In genomic region chr3:186125118-186125517, GRCh38 we compare ENCODE assay signal across 17 cellular contexts. TPM values are rescaled to one million over a fixed set of nuclear protein-coding genes. Genes with fewer than 3 reads are reported as not detected.
DNase-seq lines count a peak whose midpoint lies in the region; ATAC-seq, FAIRE-seq and TF ChIP-seq lines count a peak whose summit lies in the region.
"Had no signal": no experiment of that assay in that cellular context is flagged by ENCODE, and none has a peak within 500 bp of the region (broad histone marks: within the 10 kb centered on the region; RNA-seq: fewer than 3 reads in every experiment).

No MANE protein-coding gene starts in this region.

- H3K27ac ChIP-seq in HEK293 (ENCODE audit: extremely low read depth, low read depth, low read length) (no peak overlapping the region), K562 (ENCODE audit: extremely low read depth, low read depth, low read length) (no peak overlapping the region), stomach (peak overlapping the region in 4 of 5 donors; percentile 3 to 71 (median 36))
- no peak overlapping the region for H3K27ac ChIP-seq in naive thymus-derived CD4-positive, alpha-beta T cell (ENCODE audit: low read depth, low read length)
- H3K27ac ChIP-seq: BLaER1 treated with 17β-estradiol and CSF1 and Interleukin-3, amounts not matched to agents 10 nM and 100 nM had no signal

- H3K36me3 Mint-ChIP-seq in naive thymus-derived CD4-positive, alpha-beta T cell: no peaks in the 10 kb centered on the region
- H3K36me3 Mint-ChIP-seq in endothelial cell (ENCODE audit: low read depth, unreplicated experiment): no peaks in the 10 kb centered on the region
- peaks cover 3% of the 10 kb centered on the region for H3K36me3 Mint-ChIP-seq in stimulated activated effector memory CD8-positive, alpha-beta T cell treated with anti-CD3 and anti-CD28 coated beads, Interleukin-12 subunit alpha, Interleukin-12 subunit beta, amount 100 ng/mL, for 72 hours
- H3K36me3 Mint-ChIP-seq: CD8-positive, alpha-beta memory T cell; IgD-negative memory B cell had no signal

- TF ChIP-seq POLR2A in K562 (conservative IDR thresholded peaks at IDR 0.05) (no peak), stomach (IDR thresholded peaks at IDR 0.05) (peak in 1 of 4 donors; percentile 82)

- ATAC-seq in K562: no peak
- ATAC-seq in naive thymus-derived CD4-positive, alpha-beta T cell: peak; percentile 12
- ATAC-seq in stimulated activated effector memory CD8-positive, alpha-beta T cell treated with anti-CD3 and anti-CD28 coated beads, Interleukin-12 subunit alpha, Interleukin-12 subunit beta, amount 100 ng/mL, for 72 hours: no peak

- no peaks in the 10 kb centered on the region for H3K4me1 ChIP-seq in HEK293 (ENCODE audit: control insufficient read depth, insufficient read depth, low read length)
- no peaks in the 10 kb centered on the region; a peak in 1 of 5 replicates for H3K4me1 ChIP-seq in K562 (replicated peaks in 1 of 2; ENCODE audit: control insufficient read depth in 2 of 2, insufficient read depth in 2 of 2, low read length in 2 of 2)
- H3K4me1 ChIP-seq in naive thymus-derived CD4-positive, alpha-beta T cell (ENCODE audit: control insufficient read depth in 2 of 2, insufficient read depth in 2 of 2, low read length in 2 of 2): no peaks in the 10 kb centered on the region
- peaks cover 5 to 25% (median 15%) of the 10 kb centered on the region in 4 donors for H3K4me1 ChIP-seq in stomach

- FAIRE-seq in K562 (lab: Jason Lieb, UNC): no peak
- FAIRE-seq: D721Med had no signal

- TF ChIP-seq EP300 in K562 (IDR thresholded peaks at IDR 0.05; ENCODE audit: low read length) (no peak), stomach (IDR thresholded peaks at IDR 0.05) (no peak)

- no peaks in the 10 kb centered on the region for H3K4me1 Mint-ChIP-seq in naive thymus-derived CD4-positive, alpha-beta T cell
- peaks cover 7% of the 10 kb centered on the region for H3K4me1 Mint-ChIP-seq in endothelial cell (ENCODE audit: unreplicated experiment)
- no peaks in the 10 kb centered on the region for H3K4me1 Mint-ChIP-seq in stimulated activated effector memory CD8-positive, alpha-beta T cell treated with anti-CD3 and anti-CD28 coated beads, Interleukin-12 subunit alpha, Interleukin-12 subunit beta, amount 100 ng/mL, for 72 hours
- H3K4me1 Mint-ChIP-seq: CD8-positive, alpha-beta memory T cell; IgD-negative memory B cell had no signal

- H3K4me2 ChIP-seq in K562 (ENCODE audit: insufficient read depth, low read length): no peak overlapping the region
- H3K4me2 ChIP-seq: BLaER1 treated with 17β-estradiol and CSF1 and Interleukin-3, amounts not matched to agents 10 nM and 100 nM had no signal

- CTCF ChIA-PET in HEK293 (lab: Yijun Ruan, JAX): no interaction called here
- CTCF ChIA-PET in K562 (lab: Yijun Ruan, JAX; ENCODE audit: low intra/inter-chr PET ratio): no interaction called here
- CTCF ChIA-PET in naive thymus-derived CD4-positive, alpha-beta T cell (lab: Charles Lee): no interaction called here

- BruUV-seq in K562 (replicated peaks; lab: Mats Ljungman, UMichigan): no TSS peak

- TF ChIP-seq RAD21 in K562 (CRISPR knock-in tag; conservative IDR thresholded peaks at IDR 0.05 in 1 of 2, IDR thresholded peaks at IDR 0.05 in 1 of 2): no peak

- 20% methylated on average over 2 of the region's 2 CpGs for WGBS in K562 (ENCODE audit: insufficient coverage, low coverage, missing lambda C conversion rate)
- WGBS in stomach, 5 donors: 42 to 73% (median 54%) methylated on average over 2 of the region's 2 CpGs

- DNase-seq in K562 (ENCODE audit: extremely low read depth in 1 of 4, low spot score in 3 of 4) (no peak), stomach (no peak), HuH-7 (ENCODE audit: low spot score) (no peak), endothelial cell (ENCODE audit: low spot score) (no peak)
- no peak for DNase-seq in naive thymus-derived CD4-positive, alpha-beta T cell
- no peak for DNase-seq in stimulated activated effector memory CD8-positive, alpha-beta T cell treated with anti-CD3 and anti-CD28 coated beads, Interleukin-12 subunit alpha, Interleukin-12 subunit beta, amount 100 ng/mL, for 72 hours (ENCODE audit: low spot score in 2 of 2)
- DNase-seq: CD8-positive, alpha-beta memory T cell; DMS79; HFFc6; Kasumi-1; NCI-H2171; NCI-H446; NCI-H526 treated with DMSO at 0.1 percent for 48 hours had no signal

- H3K79me2 ChIP-seq in K562 (ENCODE audit: control insufficient read depth, insufficient read depth, low read length): no peaks in the 10 kb centered on the region

- in situ Hi-C loops in K562 (cut with MboI): no loop called here

- no peak overlapping the region for H3K4me3 ChIP-seq in HEK293 (ENCODE audit: low read depth, low read length)
- H3K4me3 ChIP-seq in K562: no peak overlapping the region
- no peak overlapping the region for H3K4me3 ChIP-seq in naive thymus-derived CD4-positive, alpha-beta T cell (ENCODE audit: low read length)
- no peak overlapping the region for H3K4me3 ChIP-seq in stomach
- H3K4me3 ChIP-seq: BLaER1 treated with 17β-estradiol and CSF1 and Interleukin-3, amounts not matched to agents 10 nM and 100 nM had no signal

- no peaks in the 10 kb centered on the region for H3K9me3 ChIP-seq in HEK293 (ENCODE audit: control insufficient read depth, insufficient read depth, low read depth, low read length)
- H3K9me3 ChIP-seq in K562 (replicated peaks; ENCODE audit: control insufficient read depth, insufficient read depth, low read depth, low read length): no peaks in the 10 kb centered on the region
- no peaks in the 10 kb centered on the region for H3K9me3 ChIP-seq in naive thymus-derived CD4-positive, alpha-beta T cell (ENCODE audit: control insufficient read depth in 2 of 3, low read length in 3 of 3)
- H3K9me3 ChIP-seq in stomach: no peaks in the 10 kb centered on the region

- no peak overlapping the region for H2AFZ ChIP-seq in K562 (ENCODE audit: low read depth, low read length)

- POLR2A ChIA-PET in HEK293 (lab: Yijun Ruan, JAX): no interaction called here
- POLR2A ChIA-PET in K562 (lab: Yijun Ruan, JAX): interaction anchor here (0.6 kb wide), 1 partner anchor 131 kb away, joined by 3 read pairs; no protein-coding TSS in a partner anchor
- POLR2A ChIA-PET in naive thymus-derived CD4-positive, alpha-beta T cell (lab: Charles Lee): no interaction called here

- H3K27me3 ChIP-seq in K562 (ENCODE audit: control insufficient read depth in 2 of 2, insufficient read depth in 2 of 2, low read length in 2 of 2): peaks cover 17 to 55% of the 10 kb centered on the region in 2 experiments; a peak in 4 of 5 replicates
- H3K27me3 ChIP-seq in naive thymus-derived CD4-positive, alpha-beta T cell (ENCODE audit: control insufficient read depth in 2 of 2, insufficient read depth in 2 of 2, low read length in 2 of 2): no peaks in the 10 kb centered on the region
- peaks cover 0 to 7% (median 0%) of the 10 kb centered on the region in 3 donors for H3K27me3 ChIP-seq in stomach
- H3K27me3 ChIP-seq: BLaER1 treated with 17β-estradiol and CSF1 and Interleukin-3, amounts not matched to agents 10 nM and 100 nM had no signal

- no peaks in the 10 kb centered on the region for H3K36me3 ChIP-seq in HEK293 (ENCODE audit: control insufficient read depth in 2 of 2, insufficient read depth in 1 of 2, low read length in 2 of 2)
- H3K36me3 ChIP-seq in K562 (ENCODE audit: control insufficient read depth, insufficient read depth, low read length): no peaks in the 10 kb centered on the region
- no peaks in the 10 kb centered on the region for H3K36me3 ChIP-seq in naive thymus-derived CD4-positive, alpha-beta T cell (ENCODE audit: control insufficient read depth in 2 of 3, insufficient read depth in 3 of 3, low read length in 3 of 3)
- no peaks in the 10 kb centered on the region for H3K36me3 ChIP-seq in stomach
- H3K36me3 ChIP-seq: BLaER1 treated with 17β-estradiol and CSF1 and Interleukin-3, amounts not matched to agents 10 nM and 100 nM had no signal

- intact Hi-C loops in K562 (cut with micrococcal nuclease): no loop called here
- intact Hi-C loops in naive thymus-derived CD4-positive, alpha-beta T cell (cut with micrococcal nuclease): no loop called here
- intact Hi-C loops in stomach (cut with DNase I; ENCODE audit: low total_unique reads): no loop called here

- H3K4me3 Mint-ChIP-seq in naive thymus-derived CD4-positive, alpha-beta T cell: no peak overlapping the region
- no peak overlapping the region for H3K4me3 Mint-ChIP-seq in endothelial cell (ENCODE audit: unreplicated experiment)
- H3K4me3 Mint-ChIP-seq in stimulated activated effector memory CD8-positive, alpha-beta T cell treated with anti-CD3 and anti-CD28 coated beads, Interleukin-12 subunit alpha, Interleukin-12 subunit beta, amount 100 ng/mL, for 72 hours: no peak overlapping the region
- H3K4me3 Mint-ChIP-seq: CD8-positive, alpha-beta memory T cell; HFFc6; IgD-negative memory B cell had no signal

- H4K20me1 ChIP-seq in K562 (replicated peaks; ENCODE audit: control insufficient read depth, insufficient read depth, low read length): 0 out of 2 replicates have a peak, but pooled peaks cover 5% of the 10 kb centered on the region
- H4K20me1 ChIP-seq: BLaER1 treated with 17β-estradiol and CSF1 and Interleukin-3, amounts not matched to agents 10 nM and 100 nM had no signal

- H3K9me3 Mint-ChIP-seq in naive thymus-derived CD4-positive, alpha-beta T cell: peaks cover 0 to 5% (median 0%) of the 10 kb centered on the region in 11 donors
- H3K9me3 Mint-ChIP-seq in endothelial cell (ENCODE audit: unreplicated experiment): no peaks in the 10 kb centered on the region
- H3K9me3 Mint-ChIP-seq in stimulated activated effector memory CD8-positive, alpha-beta T cell treated with anti-CD3 and anti-CD28 coated beads, Interleukin-12 subunit alpha, Interleukin-12 subunit beta, amount 100 ng/mL, for 72 hours: no peaks in the 10 kb centered on the region
- H3K9me3 Mint-ChIP-seq: CD8-positive, alpha-beta memory T cell; HFFc6; IgD-negative memory B cell had no signal

- peaks cover 21 to 31% (median 23%) of the 10 kb centered on the region in 5 donors for H3K27me3 Mint-ChIP-seq in naive thymus-derived CD4-positive, alpha-beta T cell
- peaks cover 6% of the 10 kb centered on the region for H3K27me3 Mint-ChIP-seq in endothelial cell (ENCODE audit: unreplicated experiment)
- H3K27me3 Mint-ChIP-seq: IgD-negative memory B cell had no signal

- H3K9me1 ChIP-seq in K562 (ENCODE audit: control insufficient read depth, insufficient read depth, low read length): no peaks in the 10 kb centered on the region

- no peak for TF ChIP-seq CTCF in HEK293 (tag by site-specific recombination; IDR thresholded peaks at IDR 0.05)
- no peak for TF ChIP-seq CTCF in K562 (IDR thresholded peaks at IDR 0.05 in 2 of 3, conservative IDR thresholded peaks at IDR 0.05 in 1 of 3; ENCODE audit: insufficient read depth in 2 of 3, low read depth in 1 of 3, low read length in 3 of 3)
- no peak for TF ChIP-seq CTCF in stomach (IDR thresholded peaks at IDR 0.05)
- TF ChIP-seq CTCF in endothelial cell (IDR thresholded peaks at IDR 0.05; ENCODE audit: unreplicated experiment): no peak

- H3K27ac Mint-ChIP-seq in naive thymus-derived CD4-positive, alpha-beta T cell: no peak overlapping the region
- H3K27ac Mint-ChIP-seq in endothelial cell (ENCODE audit: unreplicated experiment): no peak overlapping the region
- no peak overlapping the region for H3K27ac Mint-ChIP-seq in stimulated activated effector memory CD8-positive, alpha-beta T cell treated with anti-CD3 and anti-CD28 coated beads, Interleukin-12 subunit alpha, Interleukin-12 subunit beta, amount 100 ng/mL, for 72 hours
- H3K27ac Mint-ChIP-seq: CD8-positive, alpha-beta memory T cell; HFFc6 had no signal

- no peak overlapping the region for H3K9ac ChIP-seq in K562 (ENCODE audit: insufficient read depth in 1 of 2, low read depth in 2 of 2, low read length in 2 of 2)
- H3K9ac ChIP-seq: BLaER1 treated with 17β-estradiol and CSF1 and Interleukin-3, amounts not matched to agents 10 nM and 100 nM had no signal

RNA-seq across cellular contexts. Expression of gene ETV5, which starts 16.2 kb away (rescaled TPM):
- 33.1 and 48.0 TPM in 2 replicates for total RNA-seq in K562 (2011; cell fraction: chromatin; rRNA removed; ENCODE audit: low replicate concordance)
- 14.3 and 15.1 TPM in 2 replicates for total RNA-seq in K562 (2011; cell fraction: nucleolus; rRNA removed)
- 24.0 and 42.4 TPM in 2 replicates for total RNA-seq in K562 (2011; cell fraction: nucleoplasm; rRNA removed)
- total RNA-seq in K562 (2014; rRNA removed) (18.4 and 18.8 TPM in 2 replicates), K562 (2014; rRNA removed; fragmentation: Illumina TruSeq; extraction: Trizol) (18.2 and 23.6 TPM in 2 replicates), K562 (2015; rRNA removed; fragmentation: Illumina TruSeq; extraction: Trizol) (9.6 and 9.8 TPM in 2 replicates), K562 (2021) (22.2 and 25.9 TPM in 2 replicates), stomach (100 to 1,000 TPM in 1 of 5 donors, 10 to 100 TPM in 3, 1 to 10 TPM in 1; 2.9 to 343 (median 28.6) TPM), endothelial cell (ENCODE audit: unreplicated experiment) (40.6 TPM)
- polyA plus RNA-seq in K562 (2011; rRNA removed) (9.4 and 18.0 TPM in 2 replicates), K562 (2014; fragmentation: Illumina TruSeq; extraction: Trizol) (14.5 and 16.1 TPM in 2 replicates), K562 (2014; fragmentation: Nextera tagmentation; extraction: Ambion mirVana) (10 to 100 TPM in 1 of 2 experiments, 1 to 10 TPM in 1; 9.2 to 12.6 TPM), K562 (2014; rRNA removed) (13.7 and 15.9 TPM in 2 replicates), stomach (1 to 10 TPM; 3.2 to 7.3 (median 5.7) TPM)
- polyA plus RNA-seq in K562 (2011; cell fraction: cytosol; rRNA removed): 10.5 and 11.5 TPM in 2 replicates
- polyA plus RNA-seq in K562 (2011; cell fraction: nucleus; rRNA removed): 10.1 and 12.7 TPM in 2 replicates
- polyA plus RNA-seq in K562 (2012): 16.9 and 20.9 TPM in 2 replicates
- polyA minus RNA-seq in K562 (2011; rRNA and poly(A)+ RNA removed): 12.8 and 21.7 TPM in 2 replicates
- 13.2 and 16.8 TPM in 2 replicates for polyA minus RNA-seq in K562 (2011; cell fraction: cytosol; rRNA and poly(A)+ RNA removed)
- polyA minus RNA-seq in K562 (2011; cell fraction: nucleus; rRNA and poly(A)+ RNA removed): 10.9 and 11.0 TPM in 2 replicates
- total RNA-seq in naive thymus-derived CD4-positive, alpha-beta T cell: 1 to 10 TPM in 2 of 5 experiments, under 1 TPM in 2, not detected in 1; 0.56 to 2.3 (median 0.97) TPM
- not detected for polyA plus RNA-seq in naive thymus-derived CD4-positive, alpha-beta T cell
- polyA plus RNA-seq: CD8-positive, alpha-beta memory T cell had no signal

Comparison
In these comparisons a context has a peak if more than half of its experiments do, and no peak if none do; other contexts are left out.
1. H3K27ac ChIP-seq: peak in stomach (4 of 5); none in HEK293 (single experiment), K562 (single experiment) and naive thymus-derived CD4-positive, alpha-beta T cell (single experiment).
2. Of the 44 proteins assayed by ChIP-seq in both K562 and HEK293: peak only in K562: none; only in HEK293: MYNN and ZNF239; in both: none; in neither: 42.